9 cellular contexts compared by ENCODE assay signal in the genomic region with DNA sequence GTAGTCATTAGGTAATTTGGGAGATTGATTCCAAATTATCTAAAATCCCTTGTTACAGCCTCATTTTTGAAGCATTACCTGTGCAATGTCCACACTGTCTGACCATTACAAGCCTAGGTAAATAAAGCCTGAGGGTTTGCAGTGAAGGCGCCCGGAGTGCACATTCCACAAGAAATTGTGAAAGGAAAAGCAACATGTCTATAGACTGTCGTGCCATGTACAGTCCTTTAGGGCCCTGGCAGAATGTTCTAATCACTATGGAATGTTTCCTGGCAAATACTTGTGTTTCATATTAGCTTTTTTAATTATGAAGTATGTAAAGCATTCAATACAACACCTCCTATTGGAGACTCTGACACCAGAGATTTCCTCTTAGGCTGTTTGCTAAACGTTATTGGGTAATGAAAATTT. TPM values are rescaled to one million over a fixed set of nuclear protein-coding genes. Genes with fewer than 3 reads are reported as not detected.
DNase-seq lines count a peak whose midpoint lies in the region; ATAC-seq, FAIRE-seq and TF ChIP-seq lines count a peak whose summit lies in the region.
"Had no signal": no experiment of that assay in that cellular context is flagged by ENCODE, and none has a peak within 500 bp of the region (broad histone marks: within the 10 kb centered on the region; RNA-seq: fewer than 3 reads in every experiment).

No MANE protein-coding gene starts in this region.

- peak; percentile 28 for DNase-seq in AG20443 (ENCODE audit: low spot score)
- DNase-seq in PC-3: peak; percentile 88
- peak; percentile 82 for DNase-seq in endothelial cell of umbilical vein (ENCODE audit: low read depth, low spot score)
- DNase-seq in mucosa of descending colon: peak in 1 of 3 donors; percentile 24
- DNase-seq in tibial nerve (ENCODE audit: low spot score in 2 of 2): no peak
- DNase-seq in NCI-H2081 (lab: John Stamatoyannopoulos, UW): no peak
- DNase-seq in iPS-NIHi7 (ENCODE audit: extremely low spot score): no peak
- no peak for DNase-seq in NCI-H748 treated with DMSO at 0.1 percent for 48 hours (lab: John Stamatoyannopoulos, UW)
- DNase-seq: DMS79 had no signal

- H3K9me2 ChIP-seq in PC-3 (replicated peaks; ENCODE audit: low read length): no peaks in the 10 kb centered on the region

- H3K36me3 ChIP-seq in PC-3 (ENCODE audit: low read depth, low read length) (peaks cover 42% of the 10 kb centered on the region), endothelial cell of umbilical vein (ENCODE audit: control insufficient read depth in 2 of 2, extremely low read depth in 1 of 2, insufficient read depth in 2 of 2, low read length in 2 of 2) (peaks cover 5% of the 10 kb centered on the region in 2 experiments), mucosa of descending colon (ENCODE audit: low read depth) (peaks cover 6% of the 10 kb centered on the region), tibial nerve (peaks cover 0 to 35% (median 16%) of the 10 kb centered on the region in 3 donors)

- TF ChIP-seq EP300 in tibial nerve (IDR thresholded peaks at IDR 0.05): no peak

- no peak overlapping the region for H3K9ac ChIP-seq in PC-3 (ENCODE audit: low read length)
- peak overlapping the region; percentile 30 for H3K9ac ChIP-seq in endothelial cell of umbilical vein (replicated peaks; ENCODE audit: extremely low read depth, insufficient read depth, low read length)

- POLR2A ChIA-PET in PC-3 (lab: Charles Lee; ENCODE audit: unreplicated experiment): no interaction called here
- POLR2A ChIA-PET in endothelial cell of umbilical vein (lab: Charles Lee): interaction anchor here (1.0 kb wide), 2 partner anchors 10 to 29 kb away, joined by 3 read pairs; partner anchors contain the start of gene PREP

- H3K27me3 ChIP-seq in PC-3 (ENCODE audit: low read length): no peaks in the 10 kb centered on the region
- H3K27me3 ChIP-seq in endothelial cell of umbilical vein (ENCODE audit: control insufficient read depth in 2 of 2, insufficient read depth in 2 of 2, low read length in 2 of 2): no peaks in the 10 kb centered on the region
- H3K27me3 ChIP-seq in tibial nerve: no peaks in the 10 kb centered on the region

- H3K79me2 ChIP-seq in PC-3 (ENCODE audit: low read length): peaks cover 8% of the 10 kb centered on the region; the same call in 1 of the 2 replicates
- H3K79me2 ChIP-seq in endothelial cell of umbilical vein (ENCODE audit: control insufficient read depth, insufficient read depth, low read length): no peaks in the 10 kb centered on the region

- CTCF ChIA-PET in PC-3 (lab: Charles Lee) (interaction anchor here (0.8 kb wide), 1 partner anchor 10 kb away, joined by 3 read pairs; no protein-coding TSS in a partner anchor), endothelial cell of umbilical vein (lab: Charles Lee) (interaction anchor here (0.6 to 4.1 kb wide), 8 partner anchors 10 to 286 kb away, joined by 3 to 25 read pairs (median 5); partner anchors contain the start of gene PREP)

- peak overlapping the region; percentile 48 for H3K27ac ChIP-seq in PC-3 (ENCODE audit: low read length)
- H3K27ac ChIP-seq in endothelial cell of umbilical vein (ENCODE audit: insufficient read depth, low read depth, low read length): peak overlapping the region; percentile 52
- no peak overlapping the region for H3K27ac ChIP-seq in tibial nerve

- TF ChIP-seq CTCF in PC-3 (conservative IDR thresholded peaks at IDR 0.05; ENCODE audit: low read depth, low read length) (no peak), endothelial cell of umbilical vein (IDR thresholded peaks at IDR 0.05; ENCODE audit: extremely low read depth in 1 of 2, insufficient read depth in 1 of 2, low read depth in 1 of 2, low read length in 2 of 2) (no peak), mucosa of descending colon (IDR thresholded peaks at IDR 0.05) (no peak), tibial nerve (IDR thresholded peaks at IDR 0.05) (no peak)

- TF ChIP-seq POLR2A in endothelial cell of umbilical vein (IDR thresholded peaks at IDR 0.05; ENCODE audit: low read depth, low read length) (no peak), tibial nerve (IDR thresholded peaks at IDR 0.05) (no peak)

- H3K9me1 ChIP-seq in endothelial cell of umbilical vein (replicated peaks; ENCODE audit: control insufficient read depth, extremely low read depth, insufficient read depth, low read length): no peaks in the 10 kb centered on the region

- ATAC-seq in PC-3 (peak; percentile 99), mucosa of descending colon (peak; percentile 27)

- H3K4me2 ChIP-seq in PC-3 (ENCODE audit: low read length) (peak overlapping the region; percentile 48), endothelial cell of umbilical vein (ENCODE audit: insufficient read depth, low read length) (no peak overlapping the region)

- no peaks in the 10 kb centered on the region for H3K9me3 ChIP-seq in PC-3 (ENCODE audit: low read length)
- no peaks in the 10 kb centered on the region for H3K9me3 ChIP-seq in endothelial cell of umbilical vein (replicated peaks; ENCODE audit: control insufficient read depth, insufficient read depth, low read length)
- no peaks in the 10 kb centered on the region for H3K9me3 ChIP-seq in mucosa of descending colon
- peaks cover 0 to 4% (median 0%) of the 10 kb centered on the region in 4 donors for H3K9me3 ChIP-seq in tibial nerve

- BruUV-seq in PC-3 (replicated peaks; lab: Mats Ljungman, UMichigan): no TSS peak
- no TSS peak for BruUV-seq in endothelial cell of umbilical vein (replicated peaks; lab: Mats Ljungman, UMichigan)

- H3F3A ChIP-seq in PC-3 (ENCODE audit: low read length, unreplicated experiment): no peaks in the 10 kb centered on the region

- H2AFZ ChIP-seq in PC-3 (ENCODE audit: low read length): no peak overlapping the region
- H2AFZ ChIP-seq in endothelial cell of umbilical vein (ENCODE audit: low read depth, low read length): no peak overlapping the region

- no peaks in the 10 kb centered on the region for H4K20me1 ChIP-seq in PC-3 (ENCODE audit: low read length)
- no peaks in the 10 kb centered on the region for H4K20me1 ChIP-seq in endothelial cell of umbilical vein (replicated peaks; ENCODE audit: control insufficient read depth, extremely low read depth, insufficient read depth, low read length)

- WGBS in tibial nerve, 2 donors: 57 to 67% methylated on average over 4 of the region's 4 CpGs

- intact Hi-C loops in PC-3 (cut with micrococcal nuclease) (no loop called here), endothelial cell of umbilical vein (cut with micrococcal nuclease) (loop anchor here (1.0 to 2.0 kb wide), 2 partner anchors 13 to 29 kb away; partner anchors contain the start of gene PREP), mucosa of descending colon (cut with DNase I, micrococcal nuclease) (no loop called here)

- FAIRE-seq in endothelial cell of umbilical vein (lab: Jason Lieb, UNC): peak; percentile 84

- dilution Hi-C loops in endothelial cell of umbilical vein (cut with MboI; ENCODE audit: extremely low pct_ligation_motif_present, low sequenced_read_pairs): no loop called here

- peaks cover 18% of the 10 kb centered on the region for H3K4me1 ChIP-seq in PC-3 (ENCODE audit: insufficient read depth, low read length)
- H3K4me1 ChIP-seq in endothelial cell of umbilical vein (ENCODE audit: control insufficient read depth, extremely low read depth, insufficient read depth, low read length): peaks cover 6% of the 10 kb centered on the region
- H3K4me1 ChIP-seq in mucosa of descending colon (ENCODE audit: low read depth): peaks cover 31% of the 10 kb centered on the region
- H3K4me1 ChIP-seq in tibial nerve: no peaks in the 10 kb centered on the region

- peak overlapping the region; percentile 24; the same call in 1 of the 2 replicates for H3K4me3 ChIP-seq in PC-3 (ENCODE audit: low read length)
- H3K4me3 ChIP-seq in endothelial cell of umbilical vein (replicated peaks in 1 of 3; ENCODE audit: insufficient read depth in 1 of 3, low read depth in 1 of 3, low read length in 3 of 3): no peak overlapping the region
- H3K4me3 ChIP-seq in mucosa of descending colon: no peak overlapping the region
- H3K4me3 ChIP-seq in tibial nerve: no peak overlapping the region

TF ChIP-seq in endothelial cell of umbilical vein, 7 proteins besides CTCF, POLR2A, EP300 and RAD21:
- peak; percentile 57 for TF ChIP-seq JUN (IDR thresholded peaks at IDR 0.05; ENCODE audit: borderline replicate concordance, insufficient read depth, insufficient read length, low read depth)
- no peak for TF ChIP-seq POLR2AphosphoS5 (IDR thresholded peaks at IDR 0.05; ENCODE audit: insufficient read depth, low read depth, low read length)
- no peak for TF ChIP-seq FOS (IDR thresholded peaks at IDR 0.05; ENCODE audit: borderline replicate concordance, insufficient read depth, low read length)
- no peak for TF ChIP-seq EZH2 (IDR thresholded peaks at IDR 0.05; ENCODE audit: borderline replicate concordance, low read depth, low read length, severe bottlenecking)
TF ChIP-seq in endothelial cell of umbilical vein: peak in this region for 1.

RNA-seq across cellular contexts. Expression of gene PREP, which starts 28.9 kb away (rescaled TPM):
- 16.9 and 18.5 TPM in 2 replicates for total RNA-seq in PC-3 (2014; rRNA removed)
- 37.7 and 40.7 TPM in 2 replicates for total RNA-seq in endothelial cell of umbilical vein
- 11.9 and 17.2 TPM in 2 replicates for polyA plus RNA-seq in endothelial cell of umbilical vein
- 20.4 and 21.1 TPM in 2 replicates for polyA plus RNA-seq in endothelial cell of umbilical vein (2011; cell fraction: cytosol; rRNA removed)
- 29.1 and 29.4 TPM in 2 replicates for polyA plus RNA-seq in endothelial cell of umbilical vein (2011; cell fraction: nucleus; rRNA removed)
- 33.7 and 42.4 TPM in 2 replicates for polyA plus RNA-seq in endothelial cell of umbilical vein (2012)
- 29.3 and 30.3 TPM in 2 replicates for polyA minus RNA-seq in endothelial cell of umbilical vein
- 9.0 TPM for polyA minus RNA-seq in endothelial cell of umbilical vein (2011; cell fraction: cytosol; rRNA and poly(A)+ RNA removed)
- polyA minus RNA-seq in endothelial cell of umbilical vein (2011; cell fraction: nucleus; rRNA and poly(A)+ RNA removed): 36.1 and 42.4 TPM in 2 replicates
- total RNA-seq in mucosa of descending colon: 10 to 100 TPM; 46.5 to 74.2 (median 72.3) TPM
- total RNA-seq in tibial nerve: 10 to 100 TPM; 19.7 to 21.9 (median 21.6) TPM

Comparison
In these comparisons a context has a peak if more than half of its experiments do, and no peak if none do; other contexts are left out.
1. DNase-seq: peak in AG20443 (single experiment), PC-3 (single experiment) and endothelial cell of umbilical vein (single experiment); none in tibial nerve (0 of 2), NCI-H2081 (0 of 2), iPS-NIHi7 (single experiment) and NCI-H748 treated with DMSO at 0.1 percent for 48 hours (single experiment).
2. H3K27ac ChIP-seq: peak in PC-3 (single experiment) and endothelial cell of umbilical vein (single experiment); none in tibial nerve (0 of 4).